Comparison of ENCODE assay signal across 17 cellular contexts in the genomic region with DNA sequence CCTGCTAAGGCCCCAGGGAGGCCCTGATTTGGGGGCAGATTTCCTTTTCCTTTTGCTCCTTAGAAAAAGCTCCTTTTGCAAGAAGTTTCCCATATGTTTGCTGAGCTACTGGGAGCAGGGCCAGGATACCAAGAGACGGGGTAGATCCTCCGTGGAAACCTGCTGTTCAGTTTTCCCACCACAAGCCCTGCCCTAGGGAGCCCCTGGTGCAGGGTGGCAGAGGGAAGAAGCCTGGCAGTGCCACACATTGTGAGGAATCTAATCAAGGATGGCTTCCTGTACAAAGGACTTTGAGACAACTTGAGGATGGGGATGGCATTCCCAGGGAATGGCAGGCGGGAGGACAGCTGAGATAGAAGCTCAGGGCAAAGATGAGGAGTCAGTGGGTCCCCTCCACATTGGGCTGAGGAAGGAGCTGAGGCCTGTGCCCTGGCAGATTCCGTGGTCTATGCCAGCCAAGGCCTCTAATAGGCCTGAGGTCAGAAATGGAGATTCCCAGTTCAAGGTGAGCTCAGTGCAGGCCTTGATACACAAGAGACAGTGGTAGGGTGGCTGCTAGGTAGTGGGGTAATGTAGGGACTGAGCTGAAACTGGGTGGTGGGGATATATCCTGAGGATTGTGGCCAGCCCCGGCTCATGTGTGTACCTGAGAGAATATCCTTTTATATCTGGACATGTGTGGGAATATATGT. TPM values are rescaled to one million over a fixed set of nuclear protein-coding genes. Genes with fewer than 3 reads are reported as not detected.
"Had no signal": no experiment of that assay in that cellular context is flagged by ENCODE, and none has a peak within 500 bp of the region (broad histone marks: within the 10 kb centered on the region; RNA-seq: fewer than 3 reads in every experiment).

No MANE protein-coding gene starts in this region.

- H3K27ac Mint-ChIP-seq: activated CD4-positive, alpha-beta T cell treated with anti-CD3 and anti-CD28 coated beads, Interleukin-2, amount 10 ng/mL, durations not matched to agents 24 days and 14 days; immature natural killer cell; T-helper 17 cell; WTC11 had no signal

- ATAC-seq: activated T-cell treated with anti-CD3 and anti-CD28 coated beads, Interleukin-2, amount 50 U/mL, for 4 hours; esophagus mucosa; left colon; mucosa of descending colon; naive thymus-derived CD8-positive, alpha-beta T cell; T-helper 17 cell; WTC11 had no signal

- H3K4me3 ChIP-seq: ascending aorta, cardiac muscle cell, mucosa of descending colon, transverse colon had no signal

- H3K9me3 Mint-ChIP-seq: activated CD4-positive, alpha-beta T cell treated with anti-CD3 and anti-CD28 coated beads, Interleukin-2, amount 10 ng/mL, durations not matched to agents 24 days and 14 days; activated T-cell treated with anti-CD3 and anti-CD28 coated beads, Interleukin-2, amount 50 U/mL, for 4 hours; immature natural killer cell; naive thymus-derived CD8-positive, alpha-beta T cell; WTC11 had no signal

- H3K4me1 Mint-ChIP-seq: immature natural killer cell had no signal

- DNase-seq: activated CD4-positive, alpha-beta T cell treated with anti-CD3 and anti-CD28 coated beads, Interleukin-2, amount 10 ng/mL, durations not matched to agents 24 days and 14 days; activated naive CD4-positive, alpha-beta T cell; activated T-cell treated with anti-CD3 and anti-CD28 coated beads, Interleukin-2, amount 50 U/mL, for 4 hours; glutamatergic neuron; immature natural killer cell; left colon; mucosa of descending colon; naive thymus-derived CD8-positive, alpha-beta T cell; occipital lobe; SIG-M5; stimulated activated CD4-positive, alpha-beta T cell treated with anti-CD3 and anti-CD28 coated beads, Interleukin-15, amount 100 ng/mL, for 24 hours; T-helper 17 cell; transverse colon had no signal

- H3K4me3 Mint-ChIP-seq: activated CD4-positive, alpha-beta T cell treated with anti-CD3 and anti-CD28 coated beads, Interleukin-2, amount 10 ng/mL, durations not matched to agents 24 days and 14 days; activated T-cell treated with anti-CD3 and anti-CD28 coated beads, Interleukin-2, amount 50 U/mL, for 4 hours; immature natural killer cell; naive thymus-derived CD8-positive, alpha-beta T cell; T-helper 17 cell; WTC11 had no signal

- H3K9me3 ChIP-seq: ascending aorta, mucosa of descending colon, transverse colon had no signal

- H3K27ac ChIP-seq: ascending aorta, cardiac muscle cell, transverse colon had no signal

- H3K36me3 Mint-ChIP-seq: immature natural killer cell; naive thymus-derived CD8-positive, alpha-beta T cell had no signal

- H3K4me1 ChIP-seq: ascending aorta had no signal

- H3K27me3 Mint-ChIP-seq: activated CD4-positive, alpha-beta T cell treated with anti-CD3 and anti-CD28 coated beads, Interleukin-2, amount 10 ng/mL, durations not matched to agents 24 days and 14 days; naive thymus-derived CD8-positive, alpha-beta T cell; T-helper 17 cell had no signal

- H3K27me3 ChIP-seq: ascending aorta, cardiac muscle cell, transverse colon had no signal

- H3K36me3 ChIP-seq: transverse colon had no signal

RNA-seq across cellular contexts. Expression of gene TUB, which starts 15.0 kb away (rescaled TPM):
- total RNA-seq: naive thymus-derived CD8-positive, alpha-beta T cell had no signal
- polyA plus RNA-seq: immature natural killer cell had no signal
